24 cellular contexts compared by ENCODE assay signal in the genomic region with DNA sequence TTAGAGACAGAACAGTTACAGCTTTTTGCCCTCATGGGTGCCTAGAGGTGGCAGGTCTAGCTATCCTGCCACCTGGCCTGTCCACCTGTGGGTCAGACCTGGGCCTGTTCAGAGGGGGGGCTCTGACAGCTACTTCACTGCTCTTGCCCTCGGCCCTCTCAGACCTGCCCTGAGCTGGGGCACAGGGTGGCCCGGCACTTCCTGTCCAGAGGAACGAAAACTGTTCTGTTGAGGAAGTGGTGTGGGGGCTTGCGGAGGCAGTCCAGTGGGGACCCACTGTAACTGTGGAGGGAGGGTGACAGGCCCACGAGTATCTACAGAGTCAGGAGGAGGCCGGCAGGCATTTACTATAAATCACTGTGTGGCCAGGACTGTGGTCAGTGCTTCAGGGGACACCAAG. TPM values are rescaled to one million over a fixed set of nuclear protein-coding genes. Genes with fewer than 3 reads are reported as not detected.
A peak's percentile ranks its signal among the peaks of the same experiment; 100 is the strongest.
DNase-seq lines count a peak whose midpoint lies in the region; ATAC-seq lines count a peak whose summit lies in the region.
"Had no signal": no experiment of that assay in that cellular context is flagged by ENCODE, and none has a peak within 500 bp of the region (broad histone marks: within the 10 kb centered on the region; RNA-seq: fewer than 3 reads in every experiment).

No MANE protein-coding gene starts in this region.

- H3K9me3 Mint-ChIP-seq in stimulated activated effector memory CD8-positive, alpha-beta T cell treated with anti-CD3 and anti-CD28 coated beads, Interleukin-12 subunit alpha, Interleukin-12 subunit beta, amount 100 ng/mL, for 72 hours = no peaks in the 10 kb centered on the region
- no peaks in the 10 kb centered on the region for H3K9me3 Mint-ChIP-seq in stimulated activated naive CD8-positive, alpha-beta T cell treated with anti-CD3 and anti-CD28 coated beads, Interleukin-15, amount 100 ng/mL, for 72 hours
- H3K9me3 Mint-ChIP-seq: HFFc6 had no signal

- H3K27ac Mint-ChIP-seq in stimulated activated effector memory CD8-positive, alpha-beta T cell treated with anti-CD3 and anti-CD28 coated beads, Interleukin-12 subunit alpha, Interleukin-12 subunit beta, amount 100 ng/mL, for 72 hours = no peak overlapping the region
- H3K27ac Mint-ChIP-seq in stimulated activated naive CD8-positive, alpha-beta T cell treated with anti-CD3 and anti-CD28 coated beads, Interleukin-15, amount 100 ng/mL, for 72 hours = no peak overlapping the region
- H3K27ac Mint-ChIP-seq: HFFc6 had no signal

- H3K27me3 Mint-ChIP-seq in stimulated activated naive CD8-positive, alpha-beta T cell treated with anti-CD3 and anti-CD28 coated beads, Interleukin-15, amount 100 ng/mL, for 72 hours = no peaks in the 10 kb centered on the region
- H3K27me3 Mint-ChIP-seq: CD4-positive, CD25-positive, alpha-beta regulatory T cell had no signal

- ATAC-seq in esophagus mucosa (peak; percentile 17), GM19397 (IDR thresholded peaks at IDR 0.05; ENCODE audit: unreplicated experiment) (no peak), HG03108 (IDR thresholded peaks at IDR 0.05; ENCODE audit: unreplicated experiment) (no peak)
- peak; percentile 28 for ATAC-seq in stimulated activated effector memory CD8-positive, alpha-beta T cell treated with anti-CD3 and anti-CD28 coated beads, Interleukin-12 subunit alpha, Interleukin-12 subunit beta, amount 100 ng/mL, for 72 hours
- no peak for ATAC-seq in stimulated activated naive CD8-positive, alpha-beta T cell treated with anti-CD3 and anti-CD28 coated beads, Interleukin-15, amount 100 ng/mL, for 72 hours
- ATAC-seq: PC-3 had no signal

- no peaks in the 10 kb centered on the region for H3K36me3 Mint-ChIP-seq in stimulated activated effector memory CD8-positive, alpha-beta T cell treated with anti-CD3 and anti-CD28 coated beads, Interleukin-12 subunit alpha, Interleukin-12 subunit beta, amount 100 ng/mL, for 72 hours

- peak; percentile 58 for DNase-seq in MV-4-11 (lab: John Stamatoyannopoulos, UW)
- DNase-seq in stimulated activated effector memory CD8-positive, alpha-beta T cell treated with anti-CD3 and anti-CD28 coated beads, Interleukin-12 subunit alpha, Interleukin-12 subunit beta, amount 100 ng/mL, for 72 hours (ENCODE audit: low spot score in 2 of 2) = no peak
- no peak for DNase-seq in stimulated activated naive CD8-positive, alpha-beta T cell treated with anti-CD3 and anti-CD28 coated beads, Interleukin-15, amount 100 ng/mL, for 72 hours
- DNase-seq in stimulated activated CD4-positive, alpha-beta T cell treated with anti-CD3 and anti-CD28 coated beads, Interleukin-1b, Interleukin-23, amount 100 ng/mL, for 48 hours = no peak
- DNase-seq: BE2C; CD4-positive, CD25-positive, alpha-beta regulatory T cell; DMS153; GOT3; HFFc6; KBM-7; MG63; NCI-H1048; NCI-H1417; NCI-H1694; NCI-H2029 treated with DMSO at 0.1 percent for 48 hours; NCI-H446 treated with DMSO at 0.1 percent for 48 hours; NCI-H526; NCI-H82; NK-92 treated with Interleukin-12 subunit alpha and Interleukin-12 subunit beta, amount 100 ng/mL, for 24 hours; PC-3; SK-N-SH had no signal

- H3K4me3 Mint-ChIP-seq in stimulated activated effector memory CD8-positive, alpha-beta T cell treated with anti-CD3 and anti-CD28 coated beads, Interleukin-12 subunit alpha, Interleukin-12 subunit beta, amount 100 ng/mL, for 72 hours = no peak overlapping the region
- no peak overlapping the region for H3K4me3 Mint-ChIP-seq in stimulated activated naive CD8-positive, alpha-beta T cell treated with anti-CD3 and anti-CD28 coated beads, Interleukin-15, amount 100 ng/mL, for 72 hours
- H3K4me3 Mint-ChIP-seq: CD4-positive, CD25-positive, alpha-beta regulatory T cell; HFFc6 had no signal

- no peaks in the 10 kb centered on the region for H3K4me1 Mint-ChIP-seq in stimulated activated effector memory CD8-positive, alpha-beta T cell treated with anti-CD3 and anti-CD28 coated beads, Interleukin-12 subunit alpha, Interleukin-12 subunit beta, amount 100 ng/mL, for 72 hours
- H3K4me1 Mint-ChIP-seq in stimulated activated naive CD8-positive, alpha-beta T cell treated with anti-CD3 and anti-CD28 coated beads, Interleukin-15, amount 100 ng/mL, for 72 hours = no peaks in the 10 kb centered on the region

RNA-seq across cellular contexts. Expression of a gene that starts 16.2 kb away (rescaled TPM):
- total RNA-seq in esophagus mucosa = 5.2 TPM

RNA-seq across cellular contexts. Expression of a gene that starts 50.8 kb away (rescaled TPM):
- 0.36 TPM for total RNA-seq in esophagus mucosa
- total RNA-seq: CD4-positive, CD25-positive, alpha-beta regulatory T cell had no signal

Comparison
In these comparisons a context has a peak if more than half of its experiments do, and no peak if none do; other contexts are left out.
1. ATAC-seq: peak in esophagus mucosa (single experiment) and stimulated activated effector memory CD8-positive, alpha-beta T cell treated with anti-CD3 and anti-CD28 coated beads, Interleukin-12 subunit alpha, Interleukin-12 subunit beta, amount 100 ng/mL, for 72 hours (single experiment); none in GM19397 (single experiment), stimulated activated naive CD8-positive, alpha-beta T cell treated with anti-CD3 and anti-CD28 coated beads, Interleukin-15, amount 100 ng/mL, for 72 hours (single experiment) and HG03108 (single experiment).